Comparison of ENCODE assay signal across 21 cellular contexts in genomic region chr1:114075082-114075481, GRCh38.
"Had no signal": no experiment of that assay in that cellular context is flagged by ENCODE, and none has a peak within 500 bp of the region (broad histone marks: within the 10 kb centered on the region; RNA-seq: fewer than 3 reads in every experiment).

No MANE protein-coding gene starts in this region.

- DNase-seq: activated CD4-positive, alpha-beta memory T cell treated with anti-CD3 and anti-CD28 coated beads, Interleukin-2, amount 10 ng/mL, durations not matched to agents 7 days and 5 days; activated CD4-positive, alpha-beta T cell treated with anti-CD3 and anti-CD28 coated beads for 4 hours; activated effector memory CD4-positive, alpha-beta T cell treated with Interleukin-2 at 50 U/mL for 16 hours; activated naive CD4-positive, alpha-beta T cell treated with anti-CD3 and anti-CD28 coated beads, Interleukin-2, amount 50 U/mL, for 16 hours; activated T-cell treated with anti-CD3 and anti-CD28 coated beads, Interleukin-2, amount 50 U/mL, for 4 hours; adrenal gland; gastrocnemius medialis; heart right ventricle; kidney; left ventricle myocardium inferior; mucosa of descending colon; naive thymus-derived CD4-positive, alpha-beta T cell; nucleus accumbens; posterior cingulate gyrus; stimulated activated CD4-positive, alpha-beta T cell treated with anti-CD3 and anti-CD28 coated beads, Interleukin-15, amount 100 ng/mL, for 24 hours; stimulated activated CD4-positive, alpha-beta T cell treated with anti-CD3 and anti-CD28 coated beads, Interleukin-4, amount 100 ng/mL, for 1 hour; stimulated activated naive CD4-positive, alpha-beta T cell had no signal

- H3K4me3 Mint-ChIP-seq: activated CD4-positive, alpha-beta memory T cell treated with anti-CD3 and anti-CD28 coated beads, Interleukin-2, amount 10 ng/mL, durations not matched to agents 7 days and 5 days; activated T-cell treated with anti-CD3 and anti-CD28 coated beads, Interleukin-2, amount 50 U/mL, for 4 hours; naive thymus-derived CD4-positive, alpha-beta T cell had no signal

- H3K27me3 ChIP-seq: adrenal gland, gastrocnemius medialis, heart right ventricle, right atrium auricular region, tibial nerve, vagina had no signal

- H3K4me1 ChIP-seq: adrenal gland, left ventricle myocardium inferior, right atrium auricular region, vagina had no signal

- ATAC-seq: activated T-cell treated with anti-CD3 and anti-CD28 coated beads, Interleukin-2, amount 50 U/mL, for 4 hours; gastrocnemius medialis; heart right ventricle; mucosa of descending colon; naive thymus-derived CD4-positive, alpha-beta T cell had no signal

- H3K27ac ChIP-seq: adrenal gland, gastrocnemius medialis, heart right ventricle, left ventricle myocardium inferior, right atrium auricular region, skin epidermis, tibial nerve, vagina had no signal

- H3K4me3 ChIP-seq: adrenal gland, gastrocnemius medialis, heart right ventricle, left ventricle myocardium inferior, mucosa of descending colon, right atrium auricular region, skin epidermis, tibial nerve, vagina had no signal

- H3K9me3 ChIP-seq: adrenal gland, gastrocnemius medialis had no signal

- H3K27ac Mint-ChIP-seq: activated CD4-positive, alpha-beta memory T cell treated with anti-CD3 and anti-CD28 coated beads, Interleukin-2, amount 10 ng/mL, durations not matched to agents 7 days and 5 days; naive thymus-derived CD4-positive, alpha-beta T cell had no signal

- H3K36me3 ChIP-seq: adrenal gland, gastrocnemius medialis, heart right ventricle, left ventricle myocardium inferior, right atrium auricular region, tibial nerve, vagina had no signal
